Comparison of ENCODE assay signal across 36 cellular contexts in genomic region chr18:1026930-1027329, GRCh38.
A peak's percentile ranks its signal among the peaks of the same experiment; 100 is the strongest.
DNase-seq lines count a peak whose midpoint lies in the region; ATAC-seq, FAIRE-seq and TF ChIP-seq lines count a peak whose summit lies in the region.
"Had no signal": no experiment of that assay in that cellular context is flagged by ENCODE, and none has a peak within 500 bp of the region (broad histone marks: within the 10 kb centered on the region; RNA-seq: fewer than 3 reads in every experiment).

No MANE protein-coding gene starts in this region.

- peaks cover 1% of the 10 kb centered on the region for H3K36me3 Mint-ChIP-seq in endodermal cell (ENCODE audit: low read depth)
- H3K36me3 Mint-ChIP-seq: CD14-positive monocyte; CD4-positive, CD25-positive, alpha-beta regulatory T cell; CD8-positive, alpha-beta memory T cell; CD8-positive, alpha-beta T cell had no signal

- no peaks in the 10 kb centered on the region for H3K9me1 ChIP-seq in K562 (ENCODE audit: control insufficient read depth, insufficient read depth, low read length)

- H3K4me1 Mint-ChIP-seq in endodermal cell: peaks cover 4% of the 10 kb centered on the region
- H3K4me1 Mint-ChIP-seq: B cell; CD14-positive monocyte; CD4-positive, alpha-beta memory T cell; CD4-positive, CD25-positive, alpha-beta regulatory T cell; CD8-positive, alpha-beta memory T cell had no signal

- H3K36me3 ChIP-seq in SK-N-SH (replicated peaks in 1 of 2; ENCODE audit: control insufficient read depth in 1 of 2, insufficient read depth in 2 of 2, low read length in 1 of 2) (no peaks in the 10 kb centered on the region), K562 (ENCODE audit: control insufficient read depth, insufficient read depth, low read length) (no peaks in the 10 kb centered on the region), endodermal cell (ENCODE audit: control insufficient read depth, insufficient read depth, low read length) (no peaks in the 10 kb centered on the region), breast epithelium (no peaks in the 10 kb centered on the region)
- H3K36me3 ChIP-seq: BE2C; BLaER1; BLaER1 treated with 17β-estradiol and CSF1 and Interleukin-3, amounts not matched to agents 10 nM and 100 nM had no signal

- no peaks in the 10 kb centered on the region for H4K20me1 ChIP-seq in SK-N-SH (ENCODE audit: insufficient read depth)
- H4K20me1 ChIP-seq in K562 (replicated peaks; ENCODE audit: control insufficient read depth, insufficient read depth, low read length): no peaks in the 10 kb centered on the region
- H4K20me1 ChIP-seq: BLaER1; BLaER1 treated with 17β-estradiol and CSF1 and Interleukin-3, amounts not matched to agents 10 nM and 100 nM had no signal

- H3K4me3 Mint-ChIP-seq in endodermal cell: no peak overlapping the region
- H3K4me3 Mint-ChIP-seq: B cell; CD14-positive monocyte; CD4-positive, alpha-beta memory T cell; CD4-positive, alpha-beta T cell; CD4-positive, CD25-positive, alpha-beta regulatory T cell; CD8-positive, alpha-beta memory T cell; CD8-positive, alpha-beta T cell had no signal

- in situ Hi-C loops in K562 (cut with MboI): no loop called here

- intact Hi-C loops in K562 (cut with micrococcal nuclease): no loop called here
- intact Hi-C loops in breast epithelium (cut with DNase I; ENCODE audit: low total_unique reads): no loop called here

- 0% methylated on average over 1 of the region's 1 CpG for WGBS in SK-N-SH (ENCODE audit: low lambda C conversion rate)
- 38% methylated on average over 1 of the region's 1 CpG for whole genome bisulfite sequencing in K562 (ENCODE audit: insufficient coverage, low coverage, missing lambda C conversion rate)
- WGBS in endodermal cell (ENCODE audit: insufficient coverage in 1 of 2, insufficient read length in 1 of 2), 2 experiments: 90% methylated on average over 1 of the region's 1 CpG; no CpG with 5 or more reads in 1 of the 2 experiments

- POLR2A ChIA-PET in SK-N-SH (lab: Yijun Ruan, JAX): no interaction called here
- POLR2A ChIA-PET in K562 (lab: Yijun Ruan, JAX): no interaction called here

- no peaks in the 10 kb centered on the region for H3K9me3 ChIP-seq in SK-N-SH
- peaks cover 2% of the 10 kb centered on the region; the same call in 1 of the 2 replicates for H3K9me3 ChIP-seq in K562 (replicated peaks; ENCODE audit: control insufficient read depth, insufficient read depth, low read depth, low read length)
- peaks cover 8% of the 10 kb centered on the region for H3K9me3 ChIP-seq in endodermal cell (ENCODE audit: control insufficient read depth, low read length)
- peaks cover 0 to 14% of the 10 kb centered on the region in 2 donors for H3K9me3 ChIP-seq in breast epithelium
- H3K9me3 ChIP-seq: A549, BE2C had no signal

- H3K9me3 Mint-ChIP-seq in endodermal cell: peaks cover 33% of the 10 kb centered on the region

- no peak for TF ChIP-seq RAD21 in SK-N-SH (IDR thresholded peaks at IDR 0.05; ENCODE audit: low read length)
- no peak for TF ChIP-seq RAD21 in K562 (CRISPR knock-in tag; conservative IDR thresholded peaks at IDR 0.05 in 1 of 2, IDR thresholded peaks at IDR 0.05 in 1 of 2)

- ATAC-seq in SK-N-SH treated with all-trans-retinoic acid at 6 μM for 48 hours (no peak), K562 (no peak), HG03442 (IDR thresholded peaks at IDR 0.05; ENCODE audit: unreplicated experiment) (no peak), HG03280 (IDR thresholded peaks at IDR 0.05; ENCODE audit: unreplicated experiment) (no peak)
- ATAC-seq: A549; CD8-positive, alpha-beta T cell had no signal

- H3K4me2 ChIP-seq in SK-N-SH (no peak overlapping the region), K562 (ENCODE audit: insufficient read depth, low read length) (no peak overlapping the region)
- H3K4me2 ChIP-seq: A549; BLaER1; BLaER1 treated with 17β-estradiol and CSF1 and Interleukin-3, amounts not matched to agents 10 nM and 100 nM had no signal

- H3K4me1 ChIP-seq in SK-N-SH (ENCODE audit: control insufficient read depth in 1 of 2, insufficient read depth in 2 of 2, low read depth in 1 of 2, low read length in 1 of 2): no peaks in the 10 kb centered on the region
- no peaks in the 10 kb centered on the region for H3K4me1 ChIP-seq in K562 (replicated peaks in 1 of 2; ENCODE audit: control insufficient read depth in 2 of 2, insufficient read depth in 2 of 2, low read length in 2 of 2)
- peaks cover 3% of the 10 kb centered on the region for H3K4me1 ChIP-seq in endodermal cell (ENCODE audit: control insufficient read depth, insufficient read depth, low read length)
- no peaks in the 10 kb centered on the region for H3K4me1 ChIP-seq in breast epithelium
- H3K4me1 ChIP-seq: A549; BE2C; BLaER1; BLaER1 treated with 17β-estradiol and CSF1 and Interleukin-3, amounts not matched to agents 10 nM and 100 nM; Caco-2 had no signal

- H3K9ac ChIP-seq in SK-N-SH: no peak overlapping the region
- no peak overlapping the region for H3K9ac ChIP-seq in K562 (ENCODE audit: insufficient read depth in 1 of 2, low read depth in 2 of 2, low read length in 2 of 2)
- H3K9ac ChIP-seq in endodermal cell (ENCODE audit: extremely low read depth, low read length, poor library complexity, severe bottlenecking): no peak overlapping the region
- H3K9ac ChIP-seq: BLaER1; BLaER1 treated with 17β-estradiol and CSF1 and Interleukin-3, amounts not matched to agents 10 nM and 100 nM had no signal

- no peaks in the 10 kb centered on the region for H3K9me2 ChIP-seq in SK-N-SH

- H3F3A ChIP-seq in SK-N-SH (replicated peaks; ENCODE audit: insufficient read depth): no peaks in the 10 kb centered on the region

- H3K27me3 ChIP-seq in SK-N-SH (ENCODE audit: insufficient read depth) (no peaks in the 10 kb centered on the region), K562 (ENCODE audit: control insufficient read depth in 2 of 2, insufficient read depth in 2 of 2, low read length in 2 of 2) (no peaks in the 10 kb centered on the region), endodermal cell (ENCODE audit: control insufficient read depth, insufficient read depth, low read length, poor library complexity, severe bottlenecking) (no peaks in the 10 kb centered on the region), breast epithelium (no peaks in the 10 kb centered on the region)
- H3K27me3 ChIP-seq: BE2C; BLaER1; BLaER1 treated with 17β-estradiol and CSF1 and Interleukin-3, amounts not matched to agents 10 nM and 100 nM had no signal

- no peak overlapping the region for H2AFZ ChIP-seq in SK-N-SH (ENCODE audit: low read depth)
- no peak overlapping the region for H2AFZ ChIP-seq in K562 (ENCODE audit: low read depth, low read length)

- TF ChIP-seq CTCF in SK-N-SH (IDR thresholded peaks at IDR 0.05) (no peak), K562 (IDR thresholded peaks at IDR 0.05 in 2 of 3, conservative IDR thresholded peaks at IDR 0.05 in 1 of 3; ENCODE audit: insufficient read depth in 2 of 3, low read depth in 1 of 3, low read length in 3 of 3) (no peak), endodermal cell (conservative IDR thresholded peaks at IDR 0.05) (no peak), breast epithelium (IDR thresholded peaks at IDR 0.05) (no peak)

- no TSS peak for BruUV-seq in K562 (replicated peaks; lab: Mats Ljungman, UMichigan)

- H3K4me3 ChIP-seq in SK-N-SH (ENCODE audit: low read depth in 2 of 2, low read length in 1 of 2) (no peak overlapping the region), K562 (no peak overlapping the region), endodermal cell (ENCODE audit: low read length) (peak overlapping the region; percentile 22), breast epithelium (no peak overlapping the region)
- H3K4me3 ChIP-seq: A549; BLaER1; BLaER1 treated with 17β-estradiol and CSF1 and Interleukin-3, amounts not matched to agents 10 nM and 100 nM had no signal

- no peaks in the 10 kb centered on the region for H3K27me3 Mint-ChIP-seq in endodermal cell (ENCODE audit: insufficient read depth)
- H3K27me3 Mint-ChIP-seq: B cell; CD4-positive, alpha-beta memory T cell; CD4-positive, alpha-beta T cell; CD4-positive, CD25-positive, alpha-beta regulatory T cell; CD8-positive, alpha-beta memory T cell had no signal

- DNase-seq in SK-N-SH (no peak), K562 (ENCODE audit: extremely low read depth in 1 of 4, low spot score in 3 of 4) (no peak), endodermal cell (no peak), urothelium cell line (ENCODE audit: low spot score) (no peak), breast epithelium (ENCODE audit: low spot score in 2 of 2) (no peak)
- DNase-seq: 8988T; ACHN; AML-193; BE2C; C1 segment of cervical spinal cord; Caco-2; Calu3; CD4-positive, alpha-beta memory T cell; CD4-positive, alpha-beta T cell; CD4-positive, CD25-positive, alpha-beta regulatory T cell; CD8-positive, alpha-beta memory T cell; CD8-positive, alpha-beta T cell; COR-L47; DMS 273 treated with DMSO at 0.1 percent for 48 hours; DMS153; DMS53; DMS79; DMS79 treated with DMSO at 0.1 percent for 48 hours; DND-41; EL had no signal

- no peak for TF ChIP-seq POLR2A in K562 (conservative IDR thresholded peaks at IDR 0.05)
- TF ChIP-seq POLR2A in breast epithelium (IDR thresholded peaks at IDR 0.05): no peak

- no peak overlapping the region for H3K27ac Mint-ChIP-seq in endodermal cell
- H3K27ac Mint-ChIP-seq: B cell; CD14-positive monocyte; CD4-positive, alpha-beta memory T cell; CD4-positive, alpha-beta T cell; CD4-positive, CD25-positive, alpha-beta regulatory T cell; CD8-positive, alpha-beta memory T cell; CD8-positive, alpha-beta T cell had no signal

- TF ChIP-seq EP300 in SK-N-SH (IDR thresholded peaks at IDR 0.05; ENCODE audit: borderline replicate concordance in 1 of 2, low read depth in 1 of 2, low read length in 1 of 2) (no peak), K562 (IDR thresholded peaks at IDR 0.05; ENCODE audit: low read length) (no peak)

- CTCF ChIA-PET in SK-N-SH (lab: Yijun Ruan, JAX): no interaction called here
- CTCF ChIA-PET in K562 (lab: Yijun Ruan, JAX; ENCODE audit: low intra/inter-chr PET ratio): no interaction called here

- FAIRE-seq in K562 (lab: Jason Lieb, UNC): no peak
- FAIRE-seq in urothelium cell line (lab: Jason Lieb, UNC): peak; percentile 27
- FAIRE-seq: A204.1, A549 had no signal

- no peak overlapping the region for H3K27ac ChIP-seq in SK-N-SH (ENCODE audit: low read depth in 2 of 2, low read length in 1 of 2)
- no peak overlapping the region for H3K27ac ChIP-seq in K562 (ENCODE audit: extremely low read depth, low read depth, low read length)
- no peak overlapping the region for H3K27ac ChIP-seq in endodermal cell (ENCODE audit: low read depth, low read length)
- no peak overlapping the region for H3K27ac ChIP-seq in breast epithelium
- H3K27ac ChIP-seq: 22Rv1; A549; BLaER1; BLaER1 treated with 17β-estradiol and CSF1 and Interleukin-3, amounts not matched to agents 10 nM and 100 nM; C4-2B had no signal

- H3K79me2 ChIP-seq in SK-N-SH (ENCODE audit: insufficient read depth): no peaks in the 10 kb centered on the region
- no peaks in the 10 kb centered on the region for H3K79me2 ChIP-seq in K562 (ENCODE audit: control insufficient read depth, insufficient read depth, low read length)

TF ChIP-seq in SK-N-SH treated with all-trans-retinoic acid at 6 μM for 48 hours, 23 proteins besides CTCF, POLR2A, EP300 and RAD21 (continues in another document):
- TF ChIP-seq CSDC2 (CRISPR knock-in tag; IDR thresholded peaks at IDR 0.05): no peak

TF ChIP-seq in SK-N-SH, 30 proteins besides CTCF, POLR2A, EP300 and RAD21 (continues in another document):
- TF ChIP-seq TAF1 (IDR thresholded peaks at IDR 0.05; ENCODE audit: borderline replicate concordance, low read depth, low read length): no peak

TF ChIP-seq in K562, 482 proteins besides CTCF, POLR2A, EP300 and RAD21 (continues in another document):
- no peak for TF ChIP-seq RCOR1 (IDR thresholded peaks at IDR 0.05; ENCODE audit: borderline replicate concordance in 1 of 2, low read depth in 2 of 2, low read length in 2 of 2)
